ENCODE assay signal across 18 cellular contexts in the genomic region with DNA sequence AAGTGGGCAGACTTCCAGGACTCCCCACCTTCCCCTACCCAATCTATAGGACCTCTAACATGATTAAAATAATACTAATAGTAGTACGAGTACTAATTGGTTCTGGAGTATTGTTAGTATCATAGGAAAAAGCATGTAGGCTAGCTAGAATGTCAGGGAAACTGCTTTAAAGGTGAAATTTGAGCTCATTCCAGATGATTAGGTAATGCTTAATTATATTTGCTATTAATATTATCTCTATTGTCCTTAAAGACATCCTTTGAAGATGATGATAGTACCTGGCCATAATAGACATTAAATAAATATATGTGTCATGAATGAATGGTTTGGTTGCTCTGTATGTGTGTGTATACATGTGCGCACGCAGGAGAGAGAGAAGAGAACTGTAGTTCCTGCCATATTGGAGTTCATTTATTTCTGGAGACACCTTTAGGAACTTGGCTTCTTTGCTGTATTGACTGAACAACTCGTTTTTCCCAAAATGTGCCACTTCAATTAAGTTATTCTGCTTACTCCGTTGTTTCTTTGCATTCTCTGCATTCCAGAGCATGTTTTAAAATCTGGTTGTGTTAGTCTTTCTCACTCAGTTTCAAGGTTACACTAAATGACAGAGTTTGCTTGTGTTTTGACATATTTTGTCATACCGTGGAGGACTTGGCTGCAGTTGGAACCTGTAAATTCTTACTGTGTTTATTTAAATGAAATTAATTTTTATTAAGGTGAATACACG.
DNase-seq lines count a peak whose midpoint lies in the region; ATAC-seq, FAIRE-seq and TF ChIP-seq lines count a peak whose summit lies in the region.
"Had no signal": no experiment of that assay in that cellular context is flagged by ENCODE, and none has a peak within 500 bp of the region (broad histone marks: within the 10 kb centered on the region; RNA-seq: fewer than 3 reads in every experiment).

No MANE protein-coding gene starts in this region.

- POLR2A ChIA-PET in HEK293 (lab: Yijun Ruan, JAX) = no interaction called here

- H3K36me3 ChIP-seq in HEK293 (ENCODE audit: control insufficient read depth in 2 of 2, insufficient read depth in 1 of 2, low read length in 2 of 2) (no peaks in the 10 kb centered on the region), SK-N-MC (ENCODE audit: insufficient read depth, low read length) (no peaks in the 10 kb centered on the region), kidney (ENCODE audit: control insufficient read depth in 1 of 2, insufficient read depth in 2 of 2, low read length in 2 of 2) (no peaks in the 10 kb centered on the region), smooth muscle cell (ENCODE audit: low read depth) (no peaks in the 10 kb centered on the region), HAP-1 (replicated peaks) (0 out of 2 replicates have a peak, but pooled peaks cover 3% of the 10 kb centered on the region)
- H3K36me3 ChIP-seq: ovary, transverse colon had no signal

- H3K4me1 ChIP-seq in HEK293 (ENCODE audit: control insufficient read depth, insufficient read depth, low read length) (peaks cover 44% of the 10 kb centered on the region), kidney (ENCODE audit: control insufficient read depth in 1 of 2, insufficient read depth in 1 of 2, low read depth in 1 of 2, low read length in 2 of 2) (peaks cover 19 to 50% of the 10 kb centered on the region in 2 donors), smooth muscle cell (ENCODE audit: low read depth) (peaks cover 36% of the 10 kb centered on the region), HAP-1 (peaks cover 39% of the 10 kb centered on the region)

- H4K20me1 ChIP-seq in smooth muscle cell (ENCODE audit: low read depth) = peaks cover 81% of the 10 kb centered on the region

- CTCF ChIA-PET in HEK293 (lab: Yijun Ruan, JAX) = interaction anchor here (0.6 kb wide), 1 partner anchor 106 kb away, joined by 5 read pairs; no protein-coding TSS in a partner anchor

- intact Hi-C loops in kidney (cut with DNase I) = no loop called here

- H3K9me3 ChIP-seq in HEK293 (ENCODE audit: control insufficient read depth, insufficient read depth, low read depth, low read length) (no peaks in the 10 kb centered on the region), SK-N-MC (ENCODE audit: low read depth, low read length) (no peaks in the 10 kb centered on the region), kidney (ENCODE audit: control insufficient read depth in 1 of 2, low read length in 2 of 2) (no peaks in the 10 kb centered on the region), smooth muscle cell (replicated peaks; ENCODE audit: low read depth) (no peaks in the 10 kb centered on the region), HAP-1 (no peaks in the 10 kb centered on the region)
- H3K9me3 ChIP-seq: BLaER1 treated with 17β-estradiol and CSF1 and Interleukin-3, amounts not matched to agents 10 nM and 100 nM; ovary; transverse colon had no signal

- no peak for FAIRE-seq in kidney (lab: Jason Lieb, UNC)
- FAIRE-seq: HTR-8/SVneo had no signal

- WGBS in smooth muscle cell (ENCODE audit: low lambda C conversion rate) = 69% methylated on average over 7 of the region's 7 CpGs

- H3K27ac ChIP-seq in HEK293 (ENCODE audit: extremely low read depth, low read depth, low read length) (no peak overlapping the region; the same call in 1 of the 2 replicates), SK-N-MC (peak overlapping the region; percentile 70), kidney (ENCODE audit: low read depth in 2 of 2, low read length in 2 of 2) (peak overlapping the region; percentile 45 to 48), smooth muscle cell (ENCODE audit: low read depth) (peak overlapping the region; percentile 10)
- H3K27ac ChIP-seq: BLaER1 treated with 17β-estradiol and CSF1 and Interleukin-3, amounts not matched to agents 10 nM and 100 nM; foreskin keratinocyte had no signal

- peaks cover 8% of the 10 kb centered on the region for H3F3A ChIP-seq in smooth muscle cell (ENCODE audit: low read depth)

- H3K4me3 ChIP-seq in HEK293 (ENCODE audit: low read depth, low read length) (no peak overlapping the region), SK-N-MC (peak overlapping the region; percentile 35), kidney (ENCODE audit: low read length in 2 of 2) (peak overlapping the region in 1 of 2 donors; percentile 12), smooth muscle cell (no peak overlapping the region), HAP-1 (no peak overlapping the region)
- H3K4me3 ChIP-seq: BLaER1 treated with 17β-estradiol and CSF1 and Interleukin-3, amounts not matched to agents 10 nM and 100 nM; ovary; transverse colon had no signal

- in situ Hi-C loops in HAP-1 (cut with MboI; ENCODE audit: low sequenced_read_pairs) = no loop called here

- H3K79me2 ChIP-seq in smooth muscle cell (ENCODE audit: low read depth) = peaks cover 91% of the 10 kb centered on the region

- H3K4me2 ChIP-seq in smooth muscle cell = peak overlapping the region; percentile 12

- DNase-seq in SK-N-MC (ENCODE audit: low read depth, low spot score) (no peak), kidney (no peak), smooth muscle cell (lab: John Stamatoyannopoulos, UW; ENCODE audit: unreplicated experiment) (no peak), occipital lobe (lab: John Stamatoyannopoulos, UW) (no peak), HAP-1 (ENCODE audit: low spot score in 2 of 2) (no peak)
- DNase-seq: DMS79 treated with DMSO at 0.1 percent for 48 hours; foreskin keratinocyte; NCI-H1105; NCI-H446 treated with DMSO at 0.1 percent for 48 hours; ovary; stimulated activated CD4-positive, alpha-beta T cell treated with anti-CD3 and anti-CD28 coated beads, Interleukin-1b, Interleukin-23, amount 100 ng/mL, for 48 hours; T-helper 1 cell; transverse colon had no signal

- ATAC-seq in HG03460 (IDR thresholded peaks at IDR 0.05; ENCODE audit: unreplicated experiment) (no peak), HG02623 (IDR thresholded peaks at IDR 0.05; ENCODE audit: unreplicated experiment) (no peak)
- ATAC-seq: foreskin keratinocyte had no signal

- no peaks in the 10 kb centered on the region for H3K27me3 ChIP-seq in smooth muscle cell (ENCODE audit: low read depth)
- no peaks in the 10 kb centered on the region for H3K27me3 ChIP-seq in HAP-1 (ENCODE audit: low read depth)
- H3K27me3 ChIP-seq: BLaER1 treated with 17β-estradiol and CSF1 and Interleukin-3, amounts not matched to agents 10 nM and 100 nM; foreskin keratinocyte; ovary; transverse colon had no signal

- TF ChIP-seq CTCF in HEK293 (tag by site-specific recombination; IDR thresholded peaks at IDR 0.05) (no peak), kidney (IDR thresholded peaks at IDR 0.05; ENCODE audit: borderline replicate concordance, extremely low read depth, insufficient read depth) (no peak), smooth muscle cell (IDR thresholded peaks at IDR 0.05; ENCODE audit: borderline replicate concordance, insufficient read depth, poor library complexity, severe bottlenecking) (no peak)

- H3K9ac ChIP-seq in SK-N-MC (ENCODE audit: insufficient read length) (no peak overlapping the region), kidney (ENCODE audit: low read length in 2 of 2) (no peak overlapping the region), smooth muscle cell (ENCODE audit: low read depth) (no peak overlapping the region)
- H3K9ac ChIP-seq: BLaER1 treated with 17β-estradiol and CSF1 and Interleukin-3, amounts not matched to agents 10 nM and 100 nM had no signal

- H2AFZ ChIP-seq in smooth muscle cell (ENCODE audit: low read depth) = no peak overlapping the region

TF ChIP-seq in HEK293, 187 proteins besides CTCF, POLR2A, EP300 and RAD21:
- TF ChIP-seq ZSCAN30 (tag by site-specific recombination; IDR thresholded peaks at IDR 0.05) (no peak), ZNF366 (tag by site-specific recombination; conservative IDR thresholded peaks at IDR 0.05) (peak; percentile 54), ZNF501 (tag by site-specific recombination; IDR thresholded peaks at IDR 0.05) (no peak), SP7 (tag by site-specific recombination; IDR thresholded peaks at IDR 0.05) (0 out of 2 replicates have a peak, but pooled peaks have one; percentile 14)
- TF ChIP-seq, protein P1, sequence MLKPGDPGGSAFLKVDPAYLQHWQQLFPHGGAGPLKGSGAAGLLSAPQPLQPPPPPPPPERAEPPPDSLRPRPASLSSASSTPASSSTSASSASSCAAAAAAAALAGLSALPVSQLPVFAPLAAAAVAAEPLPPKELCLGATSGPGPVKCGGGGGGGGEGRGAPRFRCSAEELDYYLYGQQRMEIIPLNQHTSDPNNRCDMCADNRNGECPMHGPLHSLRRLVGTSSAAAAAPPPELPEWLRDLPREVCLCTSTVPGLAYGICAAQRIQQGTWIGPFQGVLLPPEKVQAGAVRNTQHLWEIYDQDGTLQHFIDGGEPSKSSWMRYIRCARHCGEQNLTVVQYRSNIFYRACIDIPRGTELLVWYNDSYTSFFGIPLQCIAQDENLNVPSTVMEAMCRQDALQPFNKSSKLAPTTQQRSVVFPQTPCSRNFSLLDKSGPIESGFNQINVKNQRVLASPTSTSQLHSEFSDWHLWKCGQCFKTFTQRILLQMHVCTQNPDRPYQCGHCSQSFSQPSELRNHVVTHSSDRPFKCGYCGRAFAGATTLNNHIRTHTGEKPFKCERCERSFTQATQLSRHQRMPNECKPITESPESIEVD (tag by site-specific recombination; IDR thresholded peaks at IDR 0.05) = peak; percentile 39; the same call in 1 of the 2 replicates
